14 cellular contexts compared by ENCODE assay signal in genomic region chr12:108606492-108606891, GRCh38. TPM values are rescaled to one million over a fixed set of nuclear protein-coding genes. Genes with fewer than 3 reads are reported as not detected.
"Had no signal": no experiment of that assay in that cellular context is flagged by ENCODE, and none has a peak within 500 bp of the region (broad histone marks: within the 10 kb centered on the region; RNA-seq: fewer than 3 reads in every experiment).

No MANE protein-coding gene starts in this region.

- H3K27ac Mint-ChIP-seq: T-helper 17 cell had no signal

- H3K27ac ChIP-seq: body of pancreas, testis had no signal

- H3K9me3 ChIP-seq: body of pancreas, testis had no signal

- ATAC-seq: body of pancreas; natural killer cell treated with Interleukin-12 subunit alpha and Interleukin-12 subunit beta and Interleukin-15 and Interleukin-18, amount 100 ng/mL, for 72 hours; stimulated activated naive CD8-positive, alpha-beta T cell treated with anti-CD3 and anti-CD28 coated beads, Interleukin-15, amount 100 ng/mL, for 72 hours; T-helper 17 cell had no signal

- H3K36me3 Mint-ChIP-seq: activated naive CD4-positive, alpha-beta T cell treated with anti-CD3 and anti-CD28 coated beads, Interleukin-2, amount 50 U/mL, for 24 hours; natural killer cell treated with Interleukin-12 subunit alpha and Interleukin-12 subunit beta and Interleukin-15 and Interleukin-18, amount 100 ng/mL, for 72 hours had no signal

- H3K4me1 ChIP-seq: body of pancreas had no signal

- H3K4me3 ChIP-seq: body of pancreas, testis had no signal

- DNase-seq: activated CD4-positive, alpha-beta T cell treated with anti-CD3 and anti-CD28 coated beads for 4 hours; activated CD8-positive, alpha-beta memory T cell treated with anti-CD3 and anti-CD28 coated beads, Interleukin-2, amount 50 U/mL, for 48 hours; amygdala; body of pancreas; caudate nucleus; hypothalamus; kidney glomerular epithelial cell; nucleus accumbens; stimulated activated CD4-positive, alpha-beta T cell treated with anti-CD3 and anti-CD28 coated beads, Interleukin-4, amount 100 ng/mL, for 1 hour; stimulated activated naive CD8-positive, alpha-beta T cell treated with anti-CD3 and anti-CD28 coated beads, Interleukin-15, amount 100 ng/mL, for 72 hours; T-helper 17 cell; testis had no signal

- H3K27me3 ChIP-seq: body of pancreas, testis had no signal

- H3K9me3 Mint-ChIP-seq: activated naive CD4-positive, alpha-beta T cell treated with anti-CD3 and anti-CD28 coated beads, Interleukin-2, amount 50 U/mL, for 24 hours; natural killer cell treated with Interleukin-12 subunit alpha and Interleukin-12 subunit beta and Interleukin-15 and Interleukin-18, amount 100 ng/mL, for 72 hours had no signal

- H3K4me3 Mint-ChIP-seq: activated naive CD4-positive, alpha-beta T cell treated with anti-CD3 and anti-CD28 coated beads, Interleukin-2, amount 50 U/mL, for 24 hours; natural killer cell treated with Interleukin-12 subunit alpha and Interleukin-12 subunit beta and Interleukin-15 and Interleukin-18, amount 100 ng/mL, for 72 hours; T-helper 17 cell had no signal

- H3K27me3 Mint-ChIP-seq: activated naive CD4-positive, alpha-beta T cell treated with anti-CD3 and anti-CD28 coated beads, Interleukin-2, amount 50 U/mL, for 24 hours; stimulated activated naive CD8-positive, alpha-beta T cell treated with anti-CD3 and anti-CD28 coated beads, Interleukin-15, amount 100 ng/mL, for 72 hours; T-helper 17 cell had no signal

RNA-seq across cellular contexts. Expression of gene TMEM119, which starts 8.6 kb away (rescaled TPM):
- total RNA-seq: natural killer cell treated with Interleukin-12 subunit alpha and Interleukin-12 subunit beta and Interleukin-15 and Interleukin-18, amount 100 ng/mL, for 72 hours had no signal
